Comparison of ENCODE assay signal across 1 cellular context in genomic region chr4:77818667-77819408, GRCh38.
TF ChIP-seq lines count a peak whose summit lies in the region.

Gene CNOT6L, minus strand, starts transcription at chr4:77819368. Its CDS starts 60 bp downstream, at chr4:77819308.

TF ChIP-seq in GM12878, 131 proteins besides CTCF, POLR2A, EP300 and RAD21 (continued from another document and continues in another):
- TF ChIP-seq TAF1 (IDR thresholded peaks at IDR 0.05; ENCODE audit: borderline replicate concordance, low read depth, low read length), result peak; percentile 27; the same call in 1 of the 2 replicates
- peak; percentile 71; the same call in 1 of the 2 replicates for TF ChIP-seq YY1 (IDR thresholded peaks at IDR 0.05; ENCODE audit: low read depth, low read length)
- TF ChIP-seq HDAC6 (IDR thresholded peaks at IDR 0.05; ENCODE audit: unreplicated experiment), result no peak
- peak; percentile 27 for TF ChIP-seq MEF2B (IDR thresholded peaks at IDR 0.05; ENCODE audit: partially characterized antibody, poor library complexity, severe bottlenecking)
- TF ChIP-seq RFX5 (IDR thresholded peaks at IDR 0.05; ENCODE audit: low read depth, low read length), result no peak
- TF ChIP-seq SIX5 (IDR thresholded peaks at IDR 0.05; ENCODE audit: low read depth, low read length, severe bottlenecking), result no peak
- 0 out of 2 replicates have a peak, but pooled peaks have one; percentile 25 for TF ChIP-seq TCF12 (IDR thresholded peaks at IDR 0.05; ENCODE audit: low read depth, low read length)
- no peak for TF ChIP-seq ELK1 (IDR thresholded peaks at IDR 0.05; ENCODE audit: low read depth, low read length)
- TF ChIP-seq EZH2 (IDR thresholded peaks at IDR 0.05; ENCODE audit: borderline replicate concordance, control insufficient read depth, low read depth, low read length), result no peak
- TF ChIP-seq MTA3 (IDR thresholded peaks at IDR 0.05; ENCODE audit: borderline replicate concordance, low read length), result no peak
- TF ChIP-seq ZNF592 (IDR thresholded peaks at IDR 0.05), result no peak
- no peak for TF ChIP-seq EED (IDR thresholded peaks at IDR 0.05; ENCODE audit: low read depth)
- no peak for TF ChIP-seq ATF3 (IDR thresholded peaks at IDR 0.05; ENCODE audit: borderline replicate concordance, extremely low read depth, low read depth, low read length)
- TF ChIP-seq TCF3 (IDR thresholded peaks at IDR 0.05; ENCODE audit: borderline replicate concordance, insufficient read depth, low read depth, low read length), result no peak
- TF ChIP-seq CBFB (IDR thresholded peaks at IDR 0.05; ENCODE audit: low read depth), result no peak
- no peak for TF ChIP-seq E4F1 (IDR thresholded peaks at IDR 0.05; ENCODE audit: borderline replicate concordance, partially characterized antibody)
- no peak for TF ChIP-seq ZBED1 (IDR thresholded peaks at IDR 0.05; ENCODE audit: borderline replicate concordance)
- TF ChIP-seq BRCA1 (IDR thresholded peaks at IDR 0.05; ENCODE audit: low read depth, low read length), result no peak
- TF ChIP-seq HSF1 (IDR thresholded peaks at IDR 0.05; ENCODE audit: low read depth, low read length), result no peak
- no peak for TF ChIP-seq ZNF384 (IDR thresholded peaks at IDR 0.05; ENCODE audit: borderline replicate concordance, low read depth, low read length)
- TF ChIP-seq CHD4 (IDR thresholded peaks at IDR 0.05), result no peak
- no peak for TF ChIP-seq CHD2 (IDR thresholded peaks at IDR 0.05; ENCODE audit: borderline replicate concordance, low read depth, low read length)
- no peak for TF ChIP-seq FOXK2 (IDR thresholded peaks at IDR 0.05)
- TF ChIP-seq NR2F1 (conservative IDR thresholded peaks at IDR 0.05), result peak; percentile 46
- no peak for TF ChIP-seq CBX5 (IDR thresholded peaks at IDR 0.05; ENCODE audit: low read depth)
- TF ChIP-seq STAT3 (IDR thresholded peaks at IDR 0.05; ENCODE audit: low read depth, low read length), result no peak
- no peak for TF ChIP-seq RAD51 (IDR thresholded peaks at IDR 0.05)
- TF ChIP-seq HCFC1 (IDR thresholded peaks at IDR 0.05; ENCODE audit: low read length), result no peak
- no peak for TF ChIP-seq CHD1 (IDR thresholded peaks at IDR 0.05; ENCODE audit: low read depth, low read length)
- TF ChIP-seq ZNF274 (IDR thresholded peaks at IDR 0.05; ENCODE audit: insufficient read depth, insufficient read length), result no peak
- TF ChIP-seq ZNF207 (IDR thresholded peaks at IDR 0.05; ENCODE audit: borderline replicate concordance), result no peak
- no peak for TF ChIP-seq CREB1 (IDR thresholded peaks at IDR 0.05; ENCODE audit: low read depth)
- TF ChIP-seq JUNB (IDR thresholded peaks at IDR 0.05), result no peak
- no peak for TF ChIP-seq ZBTB11 (CRISPR knock-in tag; IDR thresholded peaks at IDR 0.05)
- no peak for TF ChIP-seq SRF (IDR thresholded peaks at IDR 0.05; ENCODE audit: low read depth in 2 of 2, low read length in 2 of 2)
- TF ChIP-seq CREM (IDR thresholded peaks at IDR 0.05; ENCODE audit: low read depth), result no peak
- TF ChIP-seq NR2C1 (IDR thresholded peaks at IDR 0.05), result no peak
- no peak for TF ChIP-seq TARDBP (IDR thresholded peaks at IDR 0.05; ENCODE audit: borderline replicate concordance)
- no peak for TF ChIP-seq PBX3 (IDR thresholded peaks at IDR 0.05; ENCODE audit: insufficient replicate concordance, low read depth, low read length)
- no peak for TF ChIP-seq KAT2A (conservative IDR thresholded peaks at IDR 0.05; ENCODE audit: control insufficient read depth, low read depth, low read length)
- no peak for TF ChIP-seq MAX (IDR thresholded peaks at IDR 0.05; ENCODE audit: low read depth, low read length)
- TF ChIP-seq EGR1 (IDR thresholded peaks at IDR 0.05; ENCODE audit: borderline replicate concordance in 1 of 2, low read depth in 2 of 2, low read length in 2 of 2), result peak in 1 of 2 experiments; percentile 64; a peak in 1 of 3 replicates
- TF ChIP-seq SMAD5 (IDR thresholded peaks at IDR 0.05; ENCODE audit: low read depth), result no peak
- no peak for TF ChIP-seq STAT1 (conservative IDR thresholded peaks at IDR 0.05)
- no peak for TF ChIP-seq CUX1 (IDR thresholded peaks at IDR 0.05; ENCODE audit: insufficient replicate concordance, low read depth, low read length)
- TF ChIP-seq HDAC2 (IDR thresholded peaks at IDR 0.05), result no peak
- TF ChIP-seq NFYA (IDR thresholded peaks at IDR 0.05; ENCODE audit: borderline replicate concordance, low read depth, low read length), result no peak
